ENCODE assay signal across 20 cellular contexts in genomic region chr6:149368065-149368464, GRCh38. TPM values are rescaled to one million over a fixed set of nuclear protein-coding genes. Genes with fewer than 3 reads are reported as not detected.
A peak's percentile ranks its signal among the peaks of the same experiment; 100 is the strongest.
DNase-seq lines count a peak whose midpoint lies in the region; ATAC-seq and TF ChIP-seq lines count a peak whose summit lies in the region.
"Had no signal": no experiment of that assay in that cellular context is flagged by ENCODE, and none has a peak within 500 bp of the region (broad histone marks: within the 10 kb centered on the region; RNA-seq: fewer than 3 reads in every experiment).

No MANE protein-coding gene starts in this region.

- H3K36me3 Mint-ChIP-seq in activated T-cell treated with anti-CD3 and anti-CD28 coated beads, Interleukin-2, amount 50 U/mL, for 72 hours (ENCODE audit: insufficient read depth in 2 of 2), result peaks cover 5 to 16% of the 10 kb centered on the region in 2 donors
- H3K36me3 Mint-ChIP-seq in osteocyte (ENCODE audit: unreplicated experiment), result peaks cover 16% of the 10 kb centered on the region

- no peaks in the 10 kb centered on the region for H3K27me3 Mint-ChIP-seq in activated T-cell treated with anti-CD3 and anti-CD28 coated beads, Interleukin-2, amount 50 U/mL, for 72 hours (ENCODE audit: low read depth)
- no peaks in the 10 kb centered on the region for H3K27me3 Mint-ChIP-seq in osteocyte (ENCODE audit: unreplicated experiment)
- H3K27me3 Mint-ChIP-seq: activated T-cell treated with anti-CD3 and anti-CD28 coated beads, Interleukin-2, amount 50 U/mL, for 24 hours; central memory CD8-positive, alpha-beta T cell had no signal

- no peak overlapping the region for H3K27ac Mint-ChIP-seq in activated T-cell treated with anti-CD3 and anti-CD28 coated beads, Interleukin-2, amount 50 U/mL, for 72 hours
- no peak overlapping the region for H3K27ac Mint-ChIP-seq in osteocyte (ENCODE audit: unreplicated experiment)
- H3K27ac Mint-ChIP-seq: activated T-cell treated with anti-CD3 and anti-CD28 coated beads, Interleukin-2, amount 50 U/mL, for 24 hours had no signal

- no peaks in the 10 kb centered on the region for H3K36me3 ChIP-seq in effector memory CD4-positive, alpha-beta T cell (ENCODE audit: control insufficient read depth, insufficient read depth, low read length)
- H3K36me3 ChIP-seq: adrenal gland had no signal

- no peak overlapping the region for H3K4me3 ChIP-seq in effector memory CD4-positive, alpha-beta T cell (ENCODE audit: insufficient read depth, low read depth, low read length, poor library complexity, severe bottlenecking)
- H3K4me3 ChIP-seq: adrenal gland, SJSA1 had no signal

- no peaks in the 10 kb centered on the region for H3K27me3 ChIP-seq in effector memory CD4-positive, alpha-beta T cell (replicated peaks; ENCODE audit: control insufficient read depth, insufficient read depth, low read length, poor library complexity, severe bottlenecking)
- H3K27me3 ChIP-seq: adrenal gland, SJSA1 had no signal

- peaks cover 30% of the 10 kb centered on the region for H3K4me1 ChIP-seq in effector memory CD4-positive, alpha-beta T cell (ENCODE audit: control insufficient read depth, insufficient read depth, low read length, poor library complexity, severe bottlenecking)

- no peak overlapping the region for H3K27ac ChIP-seq in effector memory CD4-positive, alpha-beta T cell (ENCODE audit: insufficient read depth, low read length, poor library complexity, severe bottlenecking)
- H3K27ac ChIP-seq: adrenal gland, SJSA1 had no signal

- no peaks in the 10 kb centered on the region for H3K9me3 ChIP-seq in effector memory CD4-positive, alpha-beta T cell (ENCODE audit: control insufficient read depth, low read length)
- H3K9me3 ChIP-seq: adrenal gland, SJSA1 had no signal

- no peak overlapping the region for H3K4me3 Mint-ChIP-seq in activated T-cell treated with anti-CD3 and anti-CD28 coated beads, Interleukin-2, amount 50 U/mL, for 72 hours
- no peak overlapping the region for H3K4me3 Mint-ChIP-seq in osteocyte (ENCODE audit: unreplicated experiment)
- H3K4me3 Mint-ChIP-seq: activated T-cell treated with anti-CD3 and anti-CD28 coated beads, Interleukin-2, amount 50 U/mL, for 24 hours; central memory CD8-positive, alpha-beta T cell had no signal

- no peak for DNase-seq in activated T-cell treated with anti-CD3 and anti-CD28 coated beads, Interleukin-2, amount 50 U/mL, for 72 hours
- DNase-seq in activated T-cell treated with anti-CD3 and anti-CD28 coated beads for 4 hours (no peak), osteocyte (ENCODE audit: extremely low spot score, unreplicated experiment) (no peak), AG08395 (ENCODE audit: low spot score) (no peak)
- no peak for DNase-seq in stimulated activated naive CD8-positive, alpha-beta T cell treated with anti-CD3 and anti-CD28 coated beads, Interleukin-15, Interleukin-2, amounts not matched to agents 100 U/mL and 50 U/mL, for 24 hours
- no peak for DNase-seq in effector memory CD4-positive, alpha-beta T cell
- DNase-seq: activated T-cell treated with anti-CD3 and anti-CD28 coated beads, Interleukin-2, amount 50 U/mL, for 24 hours; adrenal gland; H7; hippocampal formation; midbrain; NCI-H187; occipital lobe; stimulated activated CD4-positive, alpha-beta T cell treated with anti-CD3 and anti-CD28 coated beads, Interleukin-4, amount 100 ng/mL, for 24 hours; T-helper 9 cell; trophoblast cell had no signal

- H3K4me1 Mint-ChIP-seq in activated T-cell treated with anti-CD3 and anti-CD28 coated beads, Interleukin-2, amount 50 U/mL, for 72 hours (ENCODE audit: low read depth), result peaks cover 35% of the 10 kb centered on the region
- peaks cover 20% of the 10 kb centered on the region for H3K4me1 Mint-ChIP-seq in osteocyte (ENCODE audit: unreplicated experiment)

- no peak for TF ChIP-seq CTCF in osteocyte (IDR thresholded peaks at IDR 0.05)

- ATAC-seq in activated T-cell treated with anti-CD3 and anti-CD28 coated beads, Interleukin-2, amount 50 U/mL, for 72 hours (replicated peaks in 1 of 2), result peak; percentile 76 to 81
- ATAC-seq in GM21619 (IDR thresholded peaks at IDR 0.05; ENCODE audit: unreplicated experiment) (peak; percentile 72), HG03520 (IDR thresholded peaks at IDR 0.05; ENCODE audit: unreplicated experiment) (peak; percentile 56)
- ATAC-seq in stimulated activated naive CD8-positive, alpha-beta T cell treated with anti-CD3 and anti-CD28 coated beads, Interleukin-15, Interleukin-2, amounts not matched to agents 100 U/mL and 50 U/mL, for 24 hours, result peak; percentile 87

- H3K9me3 Mint-ChIP-seq in activated T-cell treated with anti-CD3 and anti-CD28 coated beads, Interleukin-2, amount 50 U/mL, for 72 hours, result no peaks in the 10 kb centered on the region
- H3K9me3 Mint-ChIP-seq in osteocyte (ENCODE audit: unreplicated experiment), result no peaks in the 10 kb centered on the region
- H3K9me3 Mint-ChIP-seq: activated T-cell treated with anti-CD3 and anti-CD28 coated beads, Interleukin-2, amount 50 U/mL, for 24 hours; central memory CD8-positive, alpha-beta T cell had no signal

RNA-seq across cellular contexts. Expression of gene SUMO4, which starts 32.0 kb away (rescaled TPM):
- total RNA-seq in activated T-cell treated with anti-CD3 and anti-CD28 coated beads, Interleukin-2, amount 50 U/mL, for 72 hours, result 1 to 10 TPM; 5.4 to 7.2 TPM
- total RNA-seq in osteocyte, result 1.5 and 2.9 TPM in 2 replicates

RNA-seq across cellular contexts. Expression of gene TAB2, which starts 50.6 kb away (rescaled TPM):
- total RNA-seq in activated T-cell treated with anti-CD3 and anti-CD28 coated beads, Interleukin-2, amount 50 U/mL, for 72 hours, result 100 to 1,000 TPM; 118 to 125 TPM
- 50.6 and 53.8 TPM in 2 replicates for total RNA-seq in osteocyte
